10 cellular contexts compared by ENCODE assay signal in genomic region chr3:39408493-39409372, GRCh38. TPM values are rescaled to one million over a fixed set of nuclear protein-coding genes. Genes with fewer than 3 reads are reported as not detected.
DNase-seq lines count a peak whose midpoint lies in the region; ATAC-seq and TF ChIP-seq lines count a peak whose summit lies in the region.
"Had no signal": no experiment of that assay in that cellular context is flagged by ENCODE, and none has a peak within 500 bp of the region (broad histone marks: within the 10 kb centered on the region; RNA-seq: fewer than 3 reads in every experiment).

No MANE protein-coding gene starts in this region.

- no peak for ATAC-seq in naive thymus-derived CD4-positive, alpha-beta T cell
- no peak for ATAC-seq in GM18498 (IDR thresholded peaks at IDR 0.05; ENCODE audit: unreplicated experiment)
- ATAC-seq: pancreas had no signal

- TF ChIP-seq POLR2A in NB4 (IDR thresholded peaks at IDR 0.05; ENCODE audit: extremely low read depth, insufficient read length), result no peak
- TF ChIP-seq POLR2A in esophagus squamous epithelium (IDR thresholded peaks at IDR 0.05), result no peak

- no peaks in the 10 kb centered on the region for H3K27me3 ChIP-seq in naive thymus-derived CD4-positive, alpha-beta T cell (ENCODE audit: control insufficient read depth in 2 of 2, insufficient read depth in 2 of 2, low read length in 2 of 2)
- no peaks in the 10 kb centered on the region for H3K27me3 ChIP-seq in esophagus squamous epithelium
- H3K27me3 ChIP-seq: pancreas, testis had no signal

- H3K4me1 Mint-ChIP-seq in Calu3 (ENCODE audit: low read depth, unreplicated experiment), result peaks cover 11% of the 10 kb centered on the region
- peaks cover 52% of the 10 kb centered on the region for H3K4me1 Mint-ChIP-seq in activated naive CD4-positive, alpha-beta T cell treated with anti-CD3 and anti-CD28 coated beads, Interleukin-2, amount 50 U/mL, for 24 hours
- H3K4me1 Mint-ChIP-seq in naive thymus-derived CD4-positive, alpha-beta T cell, result peaks cover 28 to 61% (median 55%) of the 10 kb centered on the region in 7 donors

- DNase-seq in Calu3 (no peak), NB4 (ENCODE audit: low read depth) (no peak), esophagus squamous epithelium (lab: John Stamatoyannopoulos, UW) (no peak), NK-92 (lab: John Stamatoyannopoulos, UW; ENCODE audit: unreplicated experiment) (no peak)
- no peak for DNase-seq in naive thymus-derived CD4-positive, alpha-beta T cell
- no peak for DNase-seq in activated CD4-positive, CD25-positive, alpha-beta regulatory T cell treated with anti-CD3 and anti-CD28 coated beads, Interleukin-2, amount 50 U/mL, for 72 hours
- DNase-seq: pancreas, testis had no signal

- H3K27me3 Mint-ChIP-seq in Calu3 (ENCODE audit: unreplicated experiment), result no peaks in the 10 kb centered on the region
- H3K27me3 Mint-ChIP-seq in activated naive CD4-positive, alpha-beta T cell treated with anti-CD3 and anti-CD28 coated beads, Interleukin-2, amount 50 U/mL, for 24 hours, result no peaks in the 10 kb centered on the region
- peaks cover 0 to 2% (median 0%) of the 10 kb centered on the region in 5 donors for H3K27me3 Mint-ChIP-seq in naive thymus-derived CD4-positive, alpha-beta T cell

- BruUV-seq in Calu3 (replicated peaks; lab: Mats Ljungman, UMichigan), result no TSS peak

- H3K4me3 Mint-ChIP-seq in Calu3 (ENCODE audit: low read depth, unreplicated experiment), result peak overlapping the region; percentile 91
- peak overlapping the region; percentile 93 for H3K4me3 Mint-ChIP-seq in activated naive CD4-positive, alpha-beta T cell treated with anti-CD3 and anti-CD28 coated beads, Interleukin-2, amount 50 U/mL, for 24 hours
- H3K4me3 Mint-ChIP-seq in naive thymus-derived CD4-positive, alpha-beta T cell, result peak overlapping the region in 9 of 10 donors; percentile 16 to 97 (median 92)

- 66 to 67% methylated on average over 20 to 21 of the region's 21 CpGs for WGBS in esophagus squamous epithelium, 2 donors

- H3K9me3 Mint-ChIP-seq in Calu3 (ENCODE audit: low read depth, unreplicated experiment), result no peaks in the 10 kb centered on the region
- H3K9me3 Mint-ChIP-seq in activated naive CD4-positive, alpha-beta T cell treated with anti-CD3 and anti-CD28 coated beads, Interleukin-2, amount 50 U/mL, for 24 hours, result no peaks in the 10 kb centered on the region
- H3K9me3 Mint-ChIP-seq in naive thymus-derived CD4-positive, alpha-beta T cell, result peaks cover 0 to 6% (median 0%) of the 10 kb centered on the region in 11 donors

- POLR2A ChIA-PET in naive thymus-derived CD4-positive, alpha-beta T cell (lab: Charles Lee), result interaction anchor here (0.6 to 4.3 kb wide), 6 partner anchors 10 to 1979 kb away, joined by 3 to 25 read pairs (median 3); partner anchors contain the start of gene RPL14

- H3K36me3 Mint-ChIP-seq in Calu3 (ENCODE audit: insufficient read depth, unreplicated experiment), result peaks cover 75% of the 10 kb centered on the region
- peaks cover 45% of the 10 kb centered on the region for H3K36me3 Mint-ChIP-seq in activated naive CD4-positive, alpha-beta T cell treated with anti-CD3 and anti-CD28 coated beads, Interleukin-2, amount 50 U/mL, for 24 hours
- peaks cover 16 to 52% (median 35%) of the 10 kb centered on the region in 5 donors for H3K36me3 Mint-ChIP-seq in naive thymus-derived CD4-positive, alpha-beta T cell

- CTCF ChIA-PET in Calu3 (lab: Charles Lee), result no interaction called here
- CTCF ChIA-PET in naive thymus-derived CD4-positive, alpha-beta T cell (lab: Charles Lee), result interaction anchor here (0.6 to 3.9 kb wide), 7 partner anchors 8 to 789 kb away, joined by 3 to 14 read pairs (median 3); no protein-coding TSS in a partner anchor

- H3K4me1 ChIP-seq in naive thymus-derived CD4-positive, alpha-beta T cell (ENCODE audit: control insufficient read depth in 2 of 2, insufficient read depth in 2 of 2, low read length in 2 of 2), result peaks cover 30 to 37% of the 10 kb centered on the region in 2 donors
- H3K4me1 ChIP-seq in esophagus squamous epithelium, result peaks cover 6 to 73% (median 28%) of the 10 kb centered on the region in 3 donors

- TF ChIP-seq CTCF in Calu3 (IDR thresholded peaks at IDR 0.05; ENCODE audit: unreplicated experiment), result no peak
- TF ChIP-seq CTCF in NB4 (IDR thresholded peaks at IDR 0.05; ENCODE audit: low read depth, low read length), result no peak
- no peak for TF ChIP-seq CTCF in esophagus squamous epithelium (IDR thresholded peaks at IDR 0.05)

- no peaks in the 10 kb centered on the region for H3K9me3 ChIP-seq in naive thymus-derived CD4-positive, alpha-beta T cell (ENCODE audit: control insufficient read depth in 2 of 3, low read length in 3 of 3)
- no peaks in the 10 kb centered on the region for H3K9me3 ChIP-seq in esophagus squamous epithelium
- H3K9me3 ChIP-seq: pancreas, testis had no signal

- H3K27ac ChIP-seq in naive thymus-derived CD4-positive, alpha-beta T cell (ENCODE audit: low read depth, low read length), result peak overlapping the region; percentile 86
- H3K27ac ChIP-seq in esophagus squamous epithelium, result no peak overlapping the region
- H3K27ac ChIP-seq: pancreas, testis had no signal

- H3K36me3 ChIP-seq in naive thymus-derived CD4-positive, alpha-beta T cell (ENCODE audit: control insufficient read depth in 2 of 3, insufficient read depth in 3 of 3, low read length in 3 of 3), result peaks cover 26 to 59% (median 29%) of the 10 kb centered on the region in 3 experiments
- peaks cover 14 to 58% (median 39%) of the 10 kb centered on the region in 3 donors for H3K36me3 ChIP-seq in esophagus squamous epithelium

- intact Hi-C loops in Calu3 (cut with micrococcal nuclease; ENCODE audit: unreplicated experiment), result no loop called here
- intact Hi-C loops in naive thymus-derived CD4-positive, alpha-beta T cell (cut with micrococcal nuclease), result loop anchor here (5.0 to 10.0 kb wide), 4 partner anchors 1046 to 1789 kb away; partner anchors contain the start of genes ACAA1 (in 1 of the 2), CTNNB1 (in 1 of the 2), MYD88 (in 1 of the 2) and RPL14 (in 1 of the 2)
- intact Hi-C loops in esophagus squamous epithelium (cut with DNase I), result no loop called here

- H3K4me3 ChIP-seq in NB4 (ENCODE audit: low read depth, low read length) (peak overlapping the region; percentile 98), esophagus squamous epithelium (peak overlapping the region in 1 of 4 donors; percentile 61)
- H3K4me3 ChIP-seq in naive thymus-derived CD4-positive, alpha-beta T cell (ENCODE audit: low read length), result peak overlapping the region; percentile 62
- H3K4me3 ChIP-seq: testis had no signal

- peak overlapping the region; percentile 100 for H3K27ac Mint-ChIP-seq in Calu3 (ENCODE audit: unreplicated experiment)
- peak overlapping the region; percentile 99 for H3K27ac Mint-ChIP-seq in activated naive CD4-positive, alpha-beta T cell treated with anti-CD3 and anti-CD28 coated beads, Interleukin-2, amount 50 U/mL, for 24 hours
- H3K27ac Mint-ChIP-seq in naive thymus-derived CD4-positive, alpha-beta T cell, result peak overlapping the region in 8 of 9 donors; percentile 85 to 98 (median 92)

RNA-seq across cellular contexts. Expression of gene RPSA, which starts 2.2 kb away (rescaled TPM):
- 751 and 904 TPM in 2 replicates for total RNA-seq in Calu3 (2022)
- total RNA-seq in naive thymus-derived CD4-positive, alpha-beta T cell, result 1,000 to 10,000 TPM; 1,411 to 1,898 (median 1,693) TPM
- polyA plus RNA-seq in naive thymus-derived CD4-positive, alpha-beta T cell, result 1,000 to 10,000 TPM; 1,357 to 1,450 TPM
- 1,000 to 10,000 TPM in 3 of 4 donors, 100 to 1,000 TPM in 1; 868 to 1,955 (median 1,497) TPM for total RNA-seq in esophagus squamous epithelium

RNA-seq across cellular contexts. Expression of gene SLC25A38, which starts 25.6 kb away (rescaled TPM):
- total RNA-seq in Calu3 (2022) (23.6 and 24.9 TPM in 2 replicates), esophagus squamous epithelium (10 to 100 TPM in 2 of 4 donors, 1 to 10 TPM in 2; 6.2 to 21.7 (median 12.6) TPM)
- 10 to 100 TPM; 30.3 to 50.2 (median 46.8) TPM for total RNA-seq in naive thymus-derived CD4-positive, alpha-beta T cell
- 10 to 100 TPM; 45.0 to 53.7 TPM for polyA plus RNA-seq in naive thymus-derived CD4-positive, alpha-beta T cell

RNA-seq across cellular contexts. Expression of gene MOBP, which starts 58.7 kb away (rescaled TPM):
- total RNA-seq in Calu3 (2022), result 0.57 TPM in 1 of 2 replicates, not detected in the other
- under 1 TPM in 1 of 5 experiments, not detected in 4; 0.07 TPM for total RNA-seq in naive thymus-derived CD4-positive, alpha-beta T cell
- not detected for polyA plus RNA-seq in naive thymus-derived CD4-positive, alpha-beta T cell
- not detected for total RNA-seq in esophagus squamous epithelium
- total RNA-seq: pancreas had no signal
- polyA plus RNA-seq: pancreas had no signal

Comparison
In these comparisons a context has a peak if more than half of its experiments do, and no peak if none do; other contexts are left out.
1. intact Hi-C loops: an anchor here in naive thymus-derived CD4-positive, alpha-beta T cell (5.0 to 10.0 kb wide); none called in Calu3 and esophagus squamous epithelium.